ENCODE assay signal across 20 cellular contexts in genomic region chr16:50059669-50060068, GRCh38.
"Had no signal": no experiment of that assay in that cellular context is flagged by ENCODE, and none has a peak within 500 bp of the region (broad histone marks: within the 10 kb centered on the region; RNA-seq: fewer than 3 reads in every experiment).

No MANE protein-coding gene starts in this region.

- FAIRE-seq: RCC 7860 had no signal

- H3K4me1 ChIP-seq: SJSA1 had no signal

- H3K9me3 ChIP-seq: SJSA1 had no signal

- H3K4me2 ChIP-seq: KMS-11 had no signal

- H3K27ac ChIP-seq: KMS-11, SJSA1, SK-N-MC had no signal

- H3K36me3 ChIP-seq: SJSA1 had no signal

- H3K9ac ChIP-seq: KMS-11 had no signal

- DNase-seq: IMR-90, Kasumi-1, MM.1S, NCI-H1092 treated with DMSO at 0.1 percent for 48 hours, NCI-H1436, NCI-H187, NCI-H2029, NCI-H2081 treated with DMSO at 0.1 percent for 48 hours, NCI-H2171, NCI-H226, NCI-H446, NCI-H510A, NCI-H524 treated with DMSO at 0.1 percent for 48 hours, Right ventricle myocardium superior, RPMI8226, SIG-M5 had no signal

- H3K4me3 ChIP-seq: SJSA1, SK-N-MC had no signal

- H3K27me3 ChIP-seq: SJSA1 had no signal
